ENCODE assay signal across 15 cellular contexts in genomic region chr21:45979141-45979631, GRCh38. TPM values are rescaled to one million over a fixed set of nuclear protein-coding genes. Genes with fewer than 3 reads are reported as not detected.
A peak's percentile ranks its signal among the peaks of the same experiment; 100 is the strongest.
DNase-seq lines count a peak whose midpoint lies in the region; ATAC-seq, FAIRE-seq and TF ChIP-seq lines count a peak whose summit lies in the region.
"Had no signal": no experiment of that assay in that cellular context is flagged by ENCODE, and none has a peak within 500 bp of the region (broad histone marks: within the 10 kb centered on the region; RNA-seq: fewer than 3 reads in every experiment).

No MANE protein-coding gene starts in this region.

- H3K27ac ChIP-seq in PC-3 (ENCODE audit: low read length) (peak overlapping the region; percentile 84), gastroesophageal sphincter (peak overlapping the region in 3 of 4 donors; percentile 94 to 99 (median 98))
- H3K27ac ChIP-seq: SJSA1 had no signal

- peak overlapping the region; percentile 43 for H3K4me2 ChIP-seq in PC-3 (ENCODE audit: low read length)

- peak; percentile 56 for DNase-seq in A172 (ENCODE audit: low spot score)
- peak; percentile 79 for DNase-seq in PC-3
- DNase-seq in osteocyte (ENCODE audit: extremely low spot score, unreplicated experiment): peak; percentile 84
- DNase-seq in NK-92 (lab: John Stamatoyannopoulos, UW; ENCODE audit: unreplicated experiment): no peak
- no peak for DNase-seq in GM12891 (ENCODE audit: insufficient read length, low spot score)
- DNase-seq: activated CD4-positive, alpha-beta T cell treated with anti-CD3 and anti-CD28 coated beads for 4 hours; activated naive CD8-positive, alpha-beta T cell treated with anti-CD3 and anti-CD28 coated beads, Interleukin-2, amount 10 ng/mL, durations not matched to agents 7 days and 5 days; effector CD4-positive, alpha-beta T cell; NCI-H510A; stimulated activated CD4-positive, alpha-beta T cell treated with anti-CD3 and anti-CD28 coated beads, Interleukin-12 subunit alpha, Interleukin-12 subunit beta, amount 100 ng/mL, for 4 hours had no signal

- peak; percentile 34 for ATAC-seq in PC-3
- ATAC-seq in gastroesophageal sphincter: no peak
- ATAC-seq in GM21723 (IDR thresholded peaks at IDR 0.05; ENCODE audit: unreplicated experiment): no peak
- no peak for ATAC-seq in HG02610 (IDR thresholded peaks at IDR 0.05; ENCODE audit: unreplicated experiment)
- ATAC-seq: HCT116 had no signal

- TF ChIP-seq CTCF in PC-3 (conservative IDR thresholded peaks at IDR 0.05; ENCODE audit: low read depth, low read length) (no peak), gastroesophageal sphincter (IDR thresholded peaks at IDR 0.05) (no peak), osteocyte (IDR thresholded peaks at IDR 0.05) (no peak)

- H2AFZ ChIP-seq in PC-3 (ENCODE audit: low read length): no peak overlapping the region

- POLR2A ChIA-PET in PC-3 (lab: Charles Lee; ENCODE audit: unreplicated experiment): no interaction called here

- no peak for TF ChIP-seq EP300 in gastroesophageal sphincter (IDR thresholded peaks at IDR 0.05)

- H3K27me3 ChIP-seq in PC-3 (ENCODE audit: low read length): no peaks in the 10 kb centered on the region
- no peaks in the 10 kb centered on the region for H3K27me3 ChIP-seq in gastroesophageal sphincter
- H3K27me3 ChIP-seq: SJSA1 had no signal

- WGBS in gastroesophageal sphincter (ENCODE audit: low coverage in 1 of 2), 2 donors: 57% methylated on average over 2 of the region's 20 CpGs; no CpG with 5 or more reads in 1 of the 2 donors

- peak overlapping the region; percentile 94 for H3K27ac Mint-ChIP-seq in osteocyte (ENCODE audit: unreplicated experiment)
- H3K27ac Mint-ChIP-seq: activated naive CD8-positive, alpha-beta T cell treated with anti-CD3 and anti-CD28 coated beads, Interleukin-2, amount 10 ng/mL, durations not matched to agents 7 days and 5 days had no signal

- H3F3A ChIP-seq in PC-3 (ENCODE audit: low read length, unreplicated experiment): peaks cover 12% of the 10 kb centered on the region

- H3K36me3 ChIP-seq in PC-3 (ENCODE audit: low read depth, low read length): peaks cover 1% of the 10 kb centered on the region
- H3K36me3 ChIP-seq in gastroesophageal sphincter: peaks cover 0 to 6% of the 10 kb centered on the region in 2 donors

- peaks cover 41% of the 10 kb centered on the region for H3K4me1 Mint-ChIP-seq in osteocyte (ENCODE audit: unreplicated experiment)

- no peaks in the 10 kb centered on the region for H3K27me3 Mint-ChIP-seq in osteocyte (ENCODE audit: unreplicated experiment)

- no peak for FAIRE-seq in GM12891 (lab: Jason Lieb, UNC)

- peaks cover 36% of the 10 kb centered on the region for H3K79me2 ChIP-seq in PC-3 (ENCODE audit: low read length)

- no peaks in the 10 kb centered on the region for H3K9me3 Mint-ChIP-seq in osteocyte (ENCODE audit: unreplicated experiment)
- H3K9me3 Mint-ChIP-seq: activated naive CD8-positive, alpha-beta T cell treated with anti-CD3 and anti-CD28 coated beads, Interleukin-2, amount 10 ng/mL, durations not matched to agents 7 days and 5 days had no signal

- peak overlapping the region; percentile 35 for H3K9ac ChIP-seq in PC-3 (ENCODE audit: low read length)

- intact Hi-C loops in PC-3 (cut with micrococcal nuclease): loop anchor here (2.0 kb wide), 1 partner anchor 122 kb away; no protein-coding TSS in a partner anchor

- no peak overlapping the region for H3K4me3 Mint-ChIP-seq in osteocyte (ENCODE audit: unreplicated experiment)
- H3K4me3 Mint-ChIP-seq: activated naive CD8-positive, alpha-beta T cell treated with anti-CD3 and anti-CD28 coated beads, Interleukin-2, amount 10 ng/mL, durations not matched to agents 7 days and 5 days had no signal

- peaks cover 17% of the 10 kb centered on the region for H4K20me1 ChIP-seq in PC-3 (ENCODE audit: low read length)

- TF ChIP-seq POLR2A in gastroesophageal sphincter (IDR thresholded peaks at IDR 0.05) (no peak), GM12891 (IDR thresholded peaks at IDR 0.05; ENCODE audit: low read depth, low read length) (no peak)

- no peaks in the 10 kb centered on the region for H3K9me3 ChIP-seq in PC-3 (ENCODE audit: low read length)
- H3K9me3 ChIP-seq in gastroesophageal sphincter: no peaks in the 10 kb centered on the region
- H3K9me3 ChIP-seq: SJSA1 had no signal

- no peak overlapping the region; the same call in 1 of the 2 replicates for H3K4me3 ChIP-seq in PC-3 (ENCODE audit: low read length)
- H3K4me3 ChIP-seq in gastroesophageal sphincter: no peak overlapping the region
- H3K4me3 ChIP-seq: SJSA1 had no signal

- peaks cover under 1% of the 10 kb centered on the region for H3K36me3 Mint-ChIP-seq in osteocyte (ENCODE audit: unreplicated experiment)
- H3K36me3 Mint-ChIP-seq: activated naive CD8-positive, alpha-beta T cell treated with anti-CD3 and anti-CD28 coated beads, Interleukin-2, amount 10 ng/mL, durations not matched to agents 7 days and 5 days had no signal

- CTCF ChIA-PET in PC-3 (lab: Charles Lee): no interaction called here

- no peaks in the 10 kb centered on the region for H3K9me2 ChIP-seq in PC-3 (replicated peaks; ENCODE audit: low read length)

- BruUV-seq in PC-3 (replicated peaks; lab: Mats Ljungman, UMichigan): no TSS peak

- H3K4me1 ChIP-seq in PC-3 (ENCODE audit: insufficient read depth, low read length): peaks cover 52% of the 10 kb centered on the region
- H3K4me1 ChIP-seq in gastroesophageal sphincter: peaks cover 0 to 77% (median 33%) of the 10 kb centered on the region in 3 donors

TF ChIP-seq in GM12891, 5 proteins besides CTCF, POLR2A, EP300 and RAD21:
- TF ChIP-seq SPI1 (IDR thresholded peaks at IDR 0.05; ENCODE audit: low read depth, low read length) (no peak), POU2F2 (IDR thresholded peaks at IDR 0.05; ENCODE audit: low read depth, low read length) (no peak), POLR2AphosphoS5 (IDR thresholded peaks at IDR 0.05; ENCODE audit: low read depth, low read length) (no peak), TAF1 (IDR thresholded peaks at IDR 0.05; ENCODE audit: low read depth, low read length) (no peak), PAX5 (IDR thresholded peaks at IDR 0.05; ENCODE audit: insufficient read depth, low read length, severe bottlenecking) (no peak)
TF ChIP-seq in GM12891: peak in this region for 0.

RNA-seq across cellular contexts. Expression of gene COL6A1, which starts 2.4 kb away (rescaled TPM):
- 329 and 393 TPM in 2 replicates for total RNA-seq in A172 (2014; rRNA removed; shearing (Covaris generic))
- 487 and 628 TPM in 2 replicates for total RNA-seq in PC-3 (2014; rRNA removed)
- 1,000 to 10,000 TPM in 2 of 4 donors, 100 to 1,000 TPM in 2; 477 to 1,231 (median 878) TPM for total RNA-seq in gastroesophageal sphincter
- total RNA-seq in osteocyte: 1,503 and 1,582 TPM in 2 replicates
- 3.0 TPM for polyA plus RNA-seq in GM12891 (2012; ENCODE audit: low read depth, missing spikeins)

Comparison
In these comparisons a context has a peak if more than half of its experiments do, and no peak if none do; other contexts are left out.
1. DNase-seq: peak in A172 (single experiment), PC-3 (single experiment) and osteocyte (single experiment); none in NK-92 (single experiment) and GM12891 (single experiment).